In the genomic region with DNA sequence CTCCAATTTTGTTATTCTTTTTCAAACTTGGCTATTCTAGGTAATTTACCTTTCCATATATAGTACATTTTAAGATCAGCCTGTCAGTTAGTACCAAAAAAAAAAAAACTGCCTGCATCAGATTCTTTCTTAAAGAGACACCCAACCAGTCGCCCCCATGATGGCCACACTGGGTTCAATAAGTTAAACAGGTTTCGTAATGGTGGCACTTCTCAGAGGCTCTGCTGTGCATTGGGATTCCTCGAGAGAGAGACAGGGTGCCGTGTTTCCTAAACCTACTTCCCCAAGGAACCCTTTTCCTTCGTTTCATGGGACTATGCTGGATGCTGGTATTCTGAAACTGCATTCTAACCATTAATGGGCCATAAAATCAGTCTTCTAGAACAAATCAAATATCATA, we compare ENCODE assay signal across 20 cellular contexts. TPM values are rescaled to one million over a fixed set of nuclear protein-coding genes. Genes with fewer than 3 reads are reported as not detected.
A peak's percentile ranks its signal among the peaks of the same experiment; 100 is the strongest.
DNase-seq lines count a peak whose midpoint lies in the region; ATAC-seq and TF ChIP-seq lines count a peak whose summit lies in the region.
"Had no signal": no experiment of that assay in that cellular context is flagged by ENCODE, and none has a peak within 500 bp of the region (broad histone marks: within the 10 kb centered on the region; RNA-seq: fewer than 3 reads in every experiment).

No MANE protein-coding gene starts in this region.

- 88 to 93% methylated on average over 4 to 5 of the region's 5 CpGs for WGBS in endodermal cell (ENCODE audit: insufficient coverage in 1 of 2, insufficient read length in 1 of 2), 2 experiments

- DNase-seq in endodermal cell (peak; percentile 3), renal cortical epithelial cell (ENCODE audit: low read depth) (peak; percentile 40), type B pancreatic cell (ENCODE audit: extremely low spot score, unreplicated experiment) (peak; percentile 20)
- DNase-seq in activated effector memory CD4-positive, alpha-beta T cell treated with Interleukin-2 at 50 U/mL for 16 hours = no peak
- DNase-seq: C1 segment of cervical spinal cord; CD4-positive, CD25-positive, alpha-beta regulatory T cell; CD8-positive, alpha-beta memory T cell; COR-L47; DMS 273 treated with DMSO at 0.1 percent for 48 hours; DMS53; EL had no signal

- H3K27ac Mint-ChIP-seq in endodermal cell (no peak overlapping the region), type B pancreatic cell (no peak overlapping the region)
- H3K27ac Mint-ChIP-seq: B cell had no signal

- H4K20me1 ChIP-seq in BLaER1 = no peaks in the 10 kb centered on the region

- no peak overlapping the region for H3K27ac ChIP-seq in BLaER1
- H3K27ac ChIP-seq in endodermal cell (ENCODE audit: low read depth, low read length) = no peak overlapping the region
- H3K27ac ChIP-seq: HL-60 had no signal

- H3K4me2 ChIP-seq in BLaER1 = peak overlapping the region; percentile 9; the same call in 1 of the 2 replicates

- H3K36me3 ChIP-seq in BLaER1 (no peaks in the 10 kb centered on the region), endodermal cell (ENCODE audit: control insufficient read depth, insufficient read depth, low read length) (no peaks in the 10 kb centered on the region)
- H3K36me3 ChIP-seq: HAP-1 had no signal

- TF ChIP-seq CTCF in endodermal cell (conservative IDR thresholded peaks at IDR 0.05) (no peak), type B pancreatic cell (conservative IDR thresholded peaks at IDR 0.05) (no peak)

- H3K4me3 Mint-ChIP-seq in endodermal cell = no peak overlapping the region
- no peak overlapping the region for H3K4me3 Mint-ChIP-seq in type B pancreatic cell
- H3K4me3 Mint-ChIP-seq: B cell; CD4-positive, CD25-positive, alpha-beta regulatory T cell; CD8-positive, alpha-beta memory T cell had no signal

- H3K36me3 Mint-ChIP-seq in endodermal cell (ENCODE audit: low read depth) = no peaks in the 10 kb centered on the region
- no peaks in the 10 kb centered on the region for H3K36me3 Mint-ChIP-seq in type B pancreatic cell
- H3K36me3 Mint-ChIP-seq: CD4-positive, CD25-positive, alpha-beta regulatory T cell; CD8-positive, alpha-beta memory T cell had no signal

- H3K4me1 ChIP-seq in BLaER1 = peaks cover 55% of the 10 kb centered on the region
- H3K4me1 ChIP-seq in endodermal cell (ENCODE audit: control insufficient read depth, insufficient read depth, low read length) = no peaks in the 10 kb centered on the region
- H3K4me1 ChIP-seq: HAP-1 had no signal

- no peaks in the 10 kb centered on the region for H3K27me3 ChIP-seq in BLaER1
- no peaks in the 10 kb centered on the region for H3K27me3 ChIP-seq in endodermal cell (ENCODE audit: control insufficient read depth, insufficient read depth, low read length, poor library complexity, severe bottlenecking)

- H3K4me1 Mint-ChIP-seq in endodermal cell = peaks cover 5% of the 10 kb centered on the region
- no peaks in the 10 kb centered on the region for H3K4me1 Mint-ChIP-seq in type B pancreatic cell (ENCODE audit: unreplicated experiment)

- H3K4me3 ChIP-seq in BLaER1 (no peak overlapping the region), endodermal cell (ENCODE audit: low read length) (no peak overlapping the region)
- H3K4me3 ChIP-seq: GM12878, HAP-1 had no signal

- no peaks in the 10 kb centered on the region for H3K9me3 ChIP-seq in BLaER1
- no peaks in the 10 kb centered on the region for H3K9me3 ChIP-seq in endodermal cell (ENCODE audit: control insufficient read depth, low read length)
- H3K9me3 ChIP-seq: HAP-1 had no signal

- no peak for ATAC-seq in HG03196 (IDR thresholded peaks at IDR 0.05; ENCODE audit: unreplicated experiment)
- ATAC-seq in GM18909 (IDR thresholded peaks at IDR 0.05; ENCODE audit: poor library complexity, unreplicated experiment) = no peak
- ATAC-seq: GM12878 had no signal

- no peak overlapping the region for H3K9ac ChIP-seq in BLaER1
- no peak overlapping the region for H3K9ac ChIP-seq in endodermal cell (ENCODE audit: extremely low read depth, low read length, poor library complexity, severe bottlenecking)

- H3K27me3 Mint-ChIP-seq in endodermal cell (ENCODE audit: insufficient read depth) (no peaks in the 10 kb centered on the region), type B pancreatic cell (peaks cover 15% of the 10 kb centered on the region)
- H3K27me3 Mint-ChIP-seq: B cell had no signal

- no peaks in the 10 kb centered on the region for H3K9me3 Mint-ChIP-seq in endodermal cell
- H3K9me3 Mint-ChIP-seq in type B pancreatic cell = no peaks in the 10 kb centered on the region
- H3K9me3 Mint-ChIP-seq: CD4-positive, CD25-positive, alpha-beta regulatory T cell; CD8-positive, alpha-beta memory T cell had no signal

RNA-seq across cellular contexts. Expression of a gene that starts 37.4 kb away (rescaled TPM):
- under 1 TPM in 1 of 2 donors, not detected in 1; 0.11 TPM for total RNA-seq in endodermal cell
- not detected for polyA plus RNA-seq in endodermal cell (2013, experiment 1 of 2)
- not detected for polyA plus RNA-seq in endodermal cell (2013, experiment 2 of 2)
- total RNA-seq in renal cortical epithelial cell = 0.17 and 0.25 TPM in 2 replicates
- 1.7 and 5.0 TPM in 2 replicates for total RNA-seq in type B pancreatic cell (ENCODE audit: low replicate concordance)
- total RNA-seq: CD4-positive, CD25-positive, alpha-beta regulatory T cell; CD8-positive, alpha-beta memory T cell; G401; H1 had no signal
- polyA plus RNA-seq: CD8-positive, alpha-beta memory T cell; H1 had no signal

RNA-seq across cellular contexts. Expression of a gene that starts 46.6 kb away (rescaled TPM):
- total RNA-seq in endodermal cell (100 to 1,000 TPM in 1 of 2 donors, 10 to 100 TPM in 1; 91.4 to 107 TPM), renal cortical epithelial cell (46.5 and 71.3 TPM in 2 replicates), type B pancreatic cell (ENCODE audit: low replicate concordance) (45.3 and 46.1 TPM in 2 replicates)
- 77.9 TPM for polyA plus RNA-seq in endodermal cell (2013, experiment 1 of 2)
- 85.8 TPM for polyA plus RNA-seq in endodermal cell (2013, experiment 2 of 2)
